Comparison of ENCODE assay signal across 8 cellular contexts in genomic region chr15:63600001-63600645, GRCh38. TPM values are rescaled to one million over a fixed set of nuclear protein-coding genes. Genes with fewer than 3 reads are reported as not detected.
A peak's percentile ranks its signal among the peaks of the same experiment; 100 is the strongest.
DNase-seq lines count a peak whose midpoint lies in the region; FAIRE-seq lines count a peak whose summit lies in the region.

No MANE protein-coding gene starts in this region.

- peak overlapping the region; percentile 96 for H3K4me3 Mint-ChIP-seq in activated naive CD4-positive, alpha-beta T cell treated with anti-CD3 and anti-CD28 coated beads, Interleukin-2, amount 50 U/mL, for 24 hours

- H3K27me3 Mint-ChIP-seq in activated naive CD4-positive, alpha-beta T cell treated with anti-CD3 and anti-CD28 coated beads, Interleukin-2, amount 50 U/mL, for 24 hours: no peaks in the 10 kb centered on the region

- no peak for FAIRE-seq in HTR-8/SVneo (lab: Jason Lieb, UNC)

- peak; percentile 1 for DNase-seq in NCI-H2029 (lab: John Stamatoyannopoulos, UW)
- no peak for DNase-seq in NCI-H2029 treated with DMSO at 0.1 percent for 48 hours (lab: John Stamatoyannopoulos, UW)
- no peak for DNase-seq in iPS DF 6.9 (ENCODE audit: low read depth, low spot score)
- no peak for DNase-seq in HTR-8/SVneo (ENCODE audit: insufficient read length, low spot score)
- no peak for DNase-seq in NCI-H345 (lab: John Stamatoyannopoulos, UW)

- no peaks in the 10 kb centered on the region for H3K36me3 Mint-ChIP-seq in activated naive CD4-positive, alpha-beta T cell treated with anti-CD3 and anti-CD28 coated beads, Interleukin-2, amount 50 U/mL, for 24 hours

- H3K4me1 ChIP-seq in HUES64 (ENCODE audit: insufficient read depth, low read length): peaks cover 13% of the 10 kb centered on the region; the same call in 1 of the 2 replicates
- peaks cover 1% of the 10 kb centered on the region; the same call in 1 of the 2 replicates for H3K4me1 ChIP-seq in iPS DF 6.9 (ENCODE audit: control insufficient read depth, insufficient read depth, low read length)
- peaks cover 24% of the 10 kb centered on the region for H3K4me1 ChIP-seq in skeletal muscle satellite cell (ENCODE audit: control insufficient read depth, insufficient read depth, low read length)

- peaks cover 40% of the 10 kb centered on the region for H3K27me3 ChIP-seq in HUES64 (ENCODE audit: insufficient read depth, low read length)
- H3K27me3 ChIP-seq in iPS DF 6.9 (ENCODE audit: control insufficient read depth, insufficient read depth, low read length): peaks cover 5% of the 10 kb centered on the region; the same call in 1 of the 2 replicates
- H3K27me3 ChIP-seq in skeletal muscle satellite cell (ENCODE audit: control insufficient read depth, insufficient read depth, low read length): no peaks in the 10 kb centered on the region

- peaks cover 64% of the 10 kb centered on the region for H3K4me1 Mint-ChIP-seq in activated naive CD4-positive, alpha-beta T cell treated with anti-CD3 and anti-CD28 coated beads, Interleukin-2, amount 50 U/mL, for 24 hours

- no peaks in the 10 kb centered on the region for H3K9me3 ChIP-seq in HUES64 (ENCODE audit: insufficient read depth, low read depth, low read length)
- H3K9me3 ChIP-seq in iPS DF 6.9 (ENCODE audit: control insufficient read depth, insufficient read depth, low read length): no peaks in the 10 kb centered on the region
- no peaks in the 10 kb centered on the region for H3K9me3 ChIP-seq in skeletal muscle satellite cell (replicated peaks; ENCODE audit: low read length)

- WGBS in HUES64: 19% methylated on average over 28 of the region's 28 CpGs
- no CpG with 5 or more reads among the region's 28 CpGs for WGBS in iPS DF 6.9 (ENCODE audit: insufficient coverage, insufficient read length)

- peak overlapping the region; percentile 64 for H3K4me3 ChIP-seq in HUES64 (ENCODE audit: low read length)
- H3K4me3 ChIP-seq in iPS DF 6.9 (ENCODE audit: low read length): peak overlapping the region; percentile 64; the same call in 1 of the 2 replicates
- H3K4me3 ChIP-seq in skeletal muscle satellite cell (ENCODE audit: low read length): peak overlapping the region; percentile 78

- H3K9ac ChIP-seq in HUES64 (ENCODE audit: low read depth, low read length) (peak overlapping the region; percentile 57), skeletal muscle satellite cell (ENCODE audit: low read depth, low read length) (peak overlapping the region; percentile 71)

- H3K4me2 ChIP-seq in skeletal muscle satellite cell (ENCODE audit: low read length): peak overlapping the region; percentile 95

- no peaks in the 10 kb centered on the region for H3K9me3 Mint-ChIP-seq in activated naive CD4-positive, alpha-beta T cell treated with anti-CD3 and anti-CD28 coated beads, Interleukin-2, amount 50 U/mL, for 24 hours

- peak overlapping the region; percentile 94 for H3K27ac Mint-ChIP-seq in activated naive CD4-positive, alpha-beta T cell treated with anti-CD3 and anti-CD28 coated beads, Interleukin-2, amount 50 U/mL, for 24 hours

- H3K27ac ChIP-seq in HUES64 (ENCODE audit: low read depth, low read length) (peak overlapping the region; percentile 42; the same call in 1 of the 2 replicates), iPS DF 6.9 (ENCODE audit: low read length) (no peak overlapping the region)

- H3K36me3 ChIP-seq in HUES64 (ENCODE audit: insufficient read depth, low read length) (no peaks in the 10 kb centered on the region), iPS DF 6.9 (ENCODE audit: control insufficient read depth, insufficient read depth, low read length) (no peaks in the 10 kb centered on the region), skeletal muscle satellite cell (ENCODE audit: insufficient read depth, low read length) (no peaks in the 10 kb centered on the region)

RNA-seq across cellular contexts. Expression of gene FBXL22, which starts 2.9 kb away (rescaled TPM):
- polyA plus RNA-seq in HUES64 (2013, experiment 1 of 2): 0.45 TPM
- 0.76 TPM for polyA plus RNA-seq in HUES64 (2013, experiment 2 of 2)
- under 0.01 and 0.51 TPM in 2 replicates for total RNA-seq in skeletal muscle satellite cell (2012; rRNA removed)
